Comparison of ENCODE assay signal across 8 cellular contexts in the genomic region with DNA sequence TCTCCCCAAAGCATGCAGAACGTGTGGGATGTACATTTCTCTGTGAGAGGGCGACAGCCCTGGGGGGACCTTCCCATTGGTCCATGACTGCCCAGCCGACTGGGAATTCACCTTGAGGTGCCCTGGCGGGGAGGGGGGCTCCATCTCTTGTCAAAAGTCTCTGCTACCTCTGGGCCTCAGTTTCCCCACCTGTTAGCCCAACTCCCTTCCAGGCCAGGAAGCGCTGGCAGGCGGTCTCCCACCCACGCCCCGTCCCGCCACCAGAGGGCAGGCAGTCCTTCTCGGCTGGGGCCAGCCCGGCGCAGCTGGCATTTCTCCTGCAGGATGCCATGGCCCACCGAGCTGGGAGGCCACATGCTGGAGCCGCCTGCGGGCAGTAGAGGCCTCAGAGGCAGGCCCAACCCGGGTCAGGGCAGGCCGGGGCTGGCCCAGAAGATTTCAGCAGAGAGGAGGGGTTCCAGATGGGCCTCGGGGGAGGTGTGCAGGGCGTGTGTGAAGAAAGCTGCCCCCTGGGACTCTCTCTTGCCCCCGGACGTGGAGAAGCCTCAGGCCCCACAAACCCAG. TPM values are rescaled to one million over a fixed set of nuclear protein-coding genes. Genes with fewer than 3 reads are reported as not detected.
DNase-seq lines count a peak whose midpoint lies in the region; ATAC-seq and TF ChIP-seq lines count a peak whose summit lies in the region.

No MANE protein-coding gene starts in this region.

- intact Hi-C loops in right lobe of liver (cut with DNase I) = no loop called here

- WGBS in right lobe of liver (ENCODE audit: insufficient coverage, low coverage, low lambda C conversion rate, missing lambda C conversion rate) = 51% methylated on average over 5 of the region's 21 CpGs
- WGBS in suprapubic skin = 71% methylated on average over 5 of the region's 21 CpGs

- no peak for TF ChIP-seq POLR2A in right lobe of liver (IDR thresholded peaks at IDR 0.05)
- TF ChIP-seq POLR2A in suprapubic skin (IDR thresholded peaks at IDR 0.05) = no peak

- H3K9me3 ChIP-seq in right lobe of liver (no peaks in the 10 kb centered on the region), suprapubic skin (no peaks in the 10 kb centered on the region)

- H3K4me3 ChIP-seq in coronary artery (no peak overlapping the region), right lobe of liver (no peak overlapping the region), suprapubic skin (no peak overlapping the region)

- TF ChIP-seq CTCF in coronary artery (IDR thresholded peaks at IDR 0.05) (peak; percentile 52), right lobe of liver (IDR thresholded peaks at IDR 0.05) (peak; percentile 57 to 78 (median 63)), suprapubic skin (IDR thresholded peaks at IDR 0.05) (peak; percentile 40 to 72)

- H3K27ac ChIP-seq in coronary artery = no peak overlapping the region
- no peak overlapping the region for H3K27ac ChIP-seq in right lobe of liver
- no peak overlapping the region for H3K27ac ChIP-seq in suprapubic skin

- peak; percentile 73 for DNase-seq in Daoy (ENCODE audit: low read depth)
- DNase-seq in LoVo (ENCODE audit: low spot score) = peak; percentile 31
- peak; percentile 71 for DNase-seq in activated CD4-positive, CD25-positive, alpha-beta regulatory T cell treated with anti-CD3 and anti-CD28 coated beads, Interleukin-2, amount 50 U/mL, for 72 hours
- no peak for DNase-seq in coronary artery (ENCODE audit: low spot score)
- DNase-seq in right lobe of liver = peak; percentile 72 to 79 (median 74)
- peak in 1 of 2 donors; percentile 82 for DNase-seq in suprapubic skin (ENCODE audit: low spot score in 2 of 2)

- H3K36me3 ChIP-seq in right lobe of liver (no peaks in the 10 kb centered on the region), suprapubic skin (no peaks in the 10 kb centered on the region)

- no peak for TF ChIP-seq EP300 in suprapubic skin (IDR thresholded peaks at IDR 0.05)

- peak in 3 of 4 donors; percentile 7 to 31 (median 8) for ATAC-seq in right lobe of liver
- no peak for ATAC-seq in GM21528 (IDR thresholded peaks at IDR 0.05; ENCODE audit: low FRiP score, unreplicated experiment)
- ATAC-seq in HG03175 (IDR thresholded peaks at IDR 0.05; ENCODE audit: unreplicated experiment) = no peak

- no peaks in the 10 kb centered on the region for H3K27me3 ChIP-seq in right lobe of liver
- H3K27me3 ChIP-seq in suprapubic skin = no peaks in the 10 kb centered on the region

- peaks cover 0 to 26% (median 8%) of the 10 kb centered on the region in 4 donors for H3K4me1 ChIP-seq in right lobe of liver
- H3K4me1 ChIP-seq in suprapubic skin = peaks cover 51% of the 10 kb centered on the region

RNA-seq across cellular contexts. Expression of a gene that starts 16.6 kb away (rescaled TPM):
- not detected in 2 replicates for total RNA-seq in Daoy (2014; rRNA removed; shearing (Covaris generic))
- total RNA-seq in right lobe of liver = 1 to 10 TPM in 4 of 6 experiments, under 1 TPM in 2; 0.31 to 3.2 (median 1.3) TPM
- 1 to 10 TPM in 3 of 4 donors, under 1 TPM in 1; 0.29 to 4.4 (median 1.6) TPM for total RNA-seq in suprapubic skin

RNA-seq across cellular contexts. Expression of a gene that starts 27.3 kb away (rescaled TPM):
- 16.5 and 25.1 TPM in 2 replicates for total RNA-seq in Daoy (2014; rRNA removed; shearing (Covaris generic))
- 10 to 100 TPM; 32.7 to 73.0 (median 45.9) TPM for total RNA-seq in right lobe of liver
- total RNA-seq in suprapubic skin = 100 to 1,000 TPM in 1 of 4 donors, 10 to 100 TPM in 3; 52.3 to 142 (median 58.8) TPM

RNA-seq across cellular contexts. Expression of a gene that starts 32.8 kb away (rescaled TPM):
- 0.51 and 0.65 TPM in 2 replicates for total RNA-seq in Daoy (2014; rRNA removed; shearing (Covaris generic))
- total RNA-seq in right lobe of liver (1 to 10 TPM; 3.9 to 7.4 (median 5.8) TPM), suprapubic skin (10 to 100 TPM in 3 of 4 donors, 1 to 10 TPM in 1; 9.5 to 37.8 (median 16.6) TPM)

RNA-seq across cellular contexts. Expression of a gene that starts 58.3 kb away (rescaled TPM):
- not detected in 2 replicates for total RNA-seq in Daoy (2014; rRNA removed; shearing (Covaris generic))
- not detected for total RNA-seq in right lobe of liver
- not detected for total RNA-seq in suprapubic skin

Comparison
In these comparisons a context has a peak if more than half of its experiments do, and no peak if none do; other contexts are left out.
1. ATAC-seq: peak in right lobe of liver (3 of 4); none in GM21528 (single experiment) and HG03175 (single experiment).
2. Peak in every context shown above with its lines, with median percentiles within 50 percentile points of each other: CTCF ChIP-seq.